8 cellular contexts compared by ENCODE assay signal in the genomic region with DNA sequence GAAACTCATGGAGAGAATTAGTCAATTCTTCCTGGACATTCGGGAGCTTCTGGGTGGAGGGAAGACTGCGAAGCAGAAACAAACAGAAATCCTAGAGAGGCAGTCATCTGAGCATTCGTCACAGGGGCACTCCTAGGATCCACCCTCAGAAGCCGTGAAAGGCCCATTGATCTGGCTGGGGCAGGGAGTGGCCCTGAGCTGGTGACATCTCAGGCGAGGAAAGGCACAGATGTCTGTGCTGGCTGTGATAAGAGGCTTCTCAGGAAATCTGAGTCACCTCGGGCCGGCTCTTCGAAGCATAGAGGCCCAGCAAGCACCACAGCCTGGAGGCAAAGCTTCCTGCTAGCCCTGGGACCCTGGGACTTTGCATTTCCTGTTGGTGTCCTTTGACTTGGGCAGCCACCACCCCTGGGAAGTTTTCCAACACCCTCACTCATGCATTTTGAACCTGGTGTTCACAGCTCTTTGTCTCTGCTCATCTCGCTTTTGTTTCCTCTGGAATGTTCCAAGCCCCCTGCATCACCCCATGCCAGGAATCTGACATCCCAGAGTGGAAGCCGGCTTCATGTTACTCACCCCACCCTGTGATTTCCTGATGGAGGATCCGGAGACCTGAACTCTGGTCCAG. TPM values are rescaled to one million over a fixed set of nuclear protein-coding genes. Genes with fewer than 3 reads are reported as not detected.
DNase-seq lines count a peak whose midpoint lies in the region; ATAC-seq lines count a peak whose summit lies in the region.
"Had no signal": no experiment of that assay in that cellular context is flagged by ENCODE, and none has a peak within 500 bp of the region (broad histone marks: within the 10 kb centered on the region; RNA-seq: fewer than 3 reads in every experiment).

No MANE protein-coding gene starts in this region.

- H3K27ac Mint-ChIP-seq in activated T-cell treated with anti-CD3 and anti-CD28 coated beads, Interleukin-2, amount 50 U/mL, for 24 hours = peak overlapping the region; percentile 65

- peaks cover 12% of the 10 kb centered on the region for H3K4me1 Mint-ChIP-seq in activated T-cell treated with anti-CD3 and anti-CD28 coated beads, Interleukin-2, amount 50 U/mL, for 24 hours (ENCODE audit: low read depth)

- peaks cover 15% of the 10 kb centered on the region for H3K36me3 Mint-ChIP-seq in activated T-cell treated with anti-CD3 and anti-CD28 coated beads, Interleukin-2, amount 50 U/mL, for 24 hours (ENCODE audit: low read depth)

- no peak for ATAC-seq in GM18873 (IDR thresholded peaks at IDR 0.05; ENCODE audit: low FRiP score, unreplicated experiment)

- in situ Hi-C loops in HAP-1 (cut with MboI; ENCODE audit: low sequenced_read_pairs) = no loop called here

- no peaks in the 10 kb centered on the region for H3K27me3 ChIP-seq in rectal smooth muscle tissue (ENCODE audit: control insufficient read depth, insufficient read depth, low read length)
- H3K27me3 ChIP-seq in HAP-1 (ENCODE audit: low read depth) = no peaks in the 10 kb centered on the region

- H3K9me3 Mint-ChIP-seq in activated T-cell treated with anti-CD3 and anti-CD28 coated beads, Interleukin-2, amount 50 U/mL, for 24 hours = no peaks in the 10 kb centered on the region

- H3K27me3 Mint-ChIP-seq in activated T-cell treated with anti-CD3 and anti-CD28 coated beads, Interleukin-2, amount 50 U/mL, for 24 hours = no peaks in the 10 kb centered on the region

- H3K36me3 ChIP-seq in rectal smooth muscle tissue (ENCODE audit: control insufficient read depth, insufficient read depth, low read length) = no peaks in the 10 kb centered on the region
- H3K36me3 ChIP-seq in HAP-1 (replicated peaks) = 0 out of 2 replicates have a peak, but pooled peaks cover 3% of the 10 kb centered on the region

- H3K4me1 ChIP-seq in rectal smooth muscle tissue (ENCODE audit: control insufficient read depth, insufficient read depth, low read length) (no peaks in the 10 kb centered on the region), HAP-1 (no peaks in the 10 kb centered on the region)

- intact Hi-C loops in cardiac septum (cut with DNase I) = no loop called here

- peak overlapping the region; percentile 43 for H3K27ac ChIP-seq in rectal smooth muscle tissue (ENCODE audit: low read depth, low read length)
- H3K27ac ChIP-seq: SK-N-MC had no signal

- H3K9ac ChIP-seq in rectal smooth muscle tissue (ENCODE audit: low read length) = no peak overlapping the region

- DNase-seq in HPDE6-E6E7 (ENCODE audit: extremely low spot score) (peak; percentile 54), cardiac septum (ENCODE audit: low spot score) (peak; percentile 87), GF-D8 (lab: John Stamatoyannopoulos, UW) (no peak), HAP-1 (ENCODE audit: low spot score in 2 of 2) (no peak)
- no peak for DNase-seq in activated T-cell treated with anti-CD3 and anti-CD28 coated beads, Interleukin-2, amount 50 U/mL, for 24 hours

- no peaks in the 10 kb centered on the region for H3K9me3 ChIP-seq in HAP-1

- H3K4me3 Mint-ChIP-seq in activated T-cell treated with anti-CD3 and anti-CD28 coated beads, Interleukin-2, amount 50 U/mL, for 24 hours = no peak overlapping the region

- H3K4me3 ChIP-seq in rectal smooth muscle tissue (ENCODE audit: low read length) (no peak overlapping the region), HAP-1 (no peak overlapping the region)
- H3K4me3 ChIP-seq: SK-N-MC had no signal

RNA-seq across cellular contexts. Expression of a gene that starts 23.3 kb away (rescaled TPM):
- 1.8 TPM for total RNA-seq in cardiac septum

Comparison
In these comparisons a context has a peak if more than half of its experiments do, and no peak if none do; other contexts are left out.
1. DNase-seq: peak in HPDE6-E6E7 (single experiment) and cardiac septum (single experiment); none in activated T-cell treated with anti-CD3 and anti-CD28 coated beads, Interleukin-2, amount 50 U/mL, for 24 hours (single experiment), GF-D8 (single experiment) and HAP-1 (0 of 2).